ENCODE assay signal across 40 cellular contexts in genomic region chr18:36950282-36950681, GRCh38.
"Had no signal": no experiment of that assay in that cellular context is flagged by ENCODE, and none has a peak within 500 bp of the region (broad histone marks: within the 10 kb centered on the region; RNA-seq: fewer than 3 reads in every experiment).

No MANE protein-coding gene starts in this region.

- H3K27me3 Mint-ChIP-seq: activated naive CD4-positive, alpha-beta T cell treated with anti-CD3 and anti-CD28 coated beads, Interleukin-2, amount 10 ng/mL, durations not matched to agents 7 days and 5 days; activated naive CD4-positive, alpha-beta T cell treated with anti-CD3 and anti-CD28 coated beads, Interleukin-2, amount 50 U/mL, for 24 hours; activated naive CD8-positive, alpha-beta T cell; activated naive CD8-positive, alpha-beta T cell treated with anti-CD3 and anti-CD28 coated beads for 36 hours; activated naive CD8-positive, alpha-beta T cell treated with anti-CD3 and anti-CD28 coated beads, Interleukin-2, amount 10 ng/mL, durations not matched to agents 7 days and 5 days; activated naive CD8-positive, alpha-beta T cell treated with anti-CD3 and anti-CD28 coated beads, Interleukin-2, amount 50 U/mL, for 24 hours; activated T-cell treated with anti-CD3 and anti-CD28 coated beads, Interleukin-2, amount 50 U/mL, for 24 hours; activated T-helper 17 cell treated with anti-CD3 and anti-CD28 coated beads, Interleukin-2, amount 50 U/mL, for 72 hours; brain; central memory CD8-positive, alpha-beta T cell had no signal

- H3K9me3 Mint-ChIP-seq: activated naive CD4-positive, alpha-beta T cell treated with anti-CD3 and anti-CD28 coated beads for 36 hours; activated naive CD4-positive, alpha-beta T cell treated with anti-CD3 and anti-CD28 coated beads, Interleukin-2, amount 10 ng/mL, durations not matched to agents 7 days and 5 days; activated naive CD4-positive, alpha-beta T cell treated with anti-CD3 and anti-CD28 coated beads, Interleukin-2, amount 50 U/mL, for 72 hours; activated naive CD8-positive, alpha-beta T cell treated with anti-CD3 and anti-CD28 coated beads for 36 hours; activated naive CD8-positive, alpha-beta T cell treated with anti-CD3 and anti-CD28 coated beads, Interleukin-2, amount 10 ng/mL, durations not matched to agents 7 days and 5 days; activated naive CD8-positive, alpha-beta T cell treated with anti-CD3 and anti-CD28 coated beads, Interleukin-2, amount 50 U/mL, for 24 hours; activated T-cell treated with anti-CD3 and anti-CD28 coated beads, Interleukin-2, amount 50 U/mL, for 24 hours; activated T-cell treated with anti-CD3 and anti-CD28 coated beads, Interleukin-2, amount 50 U/mL, for 4 hours; activated T-helper 1 cell treated with anti-CD3 and anti-CD28 coated beads, Interleukin-12 subunit alpha, Interleukin-12 subunit beta, Interleukin-2, Interleukin-4 antibody, amounts not matched to agents 30 ng/mL and 10 ng/mL and 1 ng/mL, durations not matched to agents 14 hours and 24 hours and 36 hours; activated T-helper 17 cell treated with anti-CD3 and anti-CD28 coated beads, Interleukin-2, amount 50 U/mL, for 72 hours; activated T-helper 2 cell treated with anti-CD3 and anti-CD28 coated beads, Interferon-gamma antibody, Interleukin-2, Interleukin-4, amounts not matched to agents 10 μg/mL and 5 μg/mL and 100 μg/mL, durations not matched to agents 14 hours and 24 hours and 36 hours; brain; central memory CD8-positive, alpha-beta T cell had no signal

- H3K27ac ChIP-seq: adrenal gland, ascending aorta, body of pancreas, brain microvascular endothelial cell, breast epithelium, cardiac muscle cell had no signal

- H3K4me3 ChIP-seq: adrenal gland, ascending aorta, body of pancreas, breast epithelium, cardiac muscle cell had no signal

- H3K27me3 ChIP-seq: adrenal gland, ascending aorta, body of pancreas, brain microvascular endothelial cell, breast epithelium, cardiac muscle cell had no signal

- H3K4me1 ChIP-seq: adrenal gland, ascending aorta, body of pancreas, breast epithelium had no signal

- H3K4me1 Mint-ChIP-seq: activated naive CD4-positive, alpha-beta T cell treated with anti-CD3 and anti-CD28 coated beads, Interleukin-2, amount 10 ng/mL, durations not matched to agents 7 days and 5 days; activated naive CD4-positive, alpha-beta T cell treated with anti-CD3 and anti-CD28 coated beads, Interleukin-2, amount 50 U/mL, for 24 hours; activated naive CD8-positive, alpha-beta T cell treated with anti-CD3 and anti-CD28 coated beads for 36 hours; activated naive CD8-positive, alpha-beta T cell treated with anti-CD3 and anti-CD28 coated beads, Interleukin-2, amount 10 ng/mL, durations not matched to agents 7 days and 5 days; activated naive CD8-positive, alpha-beta T cell treated with anti-CD3 and anti-CD28 coated beads, Interleukin-2, amount 50 U/mL, for 24 hours; activated T-helper 17 cell treated with anti-CD3 and anti-CD28 coated beads, Interleukin-2, amount 50 U/mL, for 72 hours; brain; central memory CD8-positive, alpha-beta T cell had no signal

- FAIRE-seq: astrocyte, bronchial epithelial cell had no signal

- H3K27ac Mint-ChIP-seq: activated naive CD4-positive, alpha-beta T cell treated with anti-CD3 and anti-CD28 coated beads for 36 hours; activated naive CD4-positive, alpha-beta T cell treated with anti-CD3 and anti-CD28 coated beads, Interleukin-2, amount 10 ng/mL, durations not matched to agents 7 days and 5 days; activated naive CD4-positive, alpha-beta T cell treated with anti-CD3 and anti-CD28 coated beads, Interleukin-2, amount 50 U/mL, for 24 hours; activated naive CD4-positive, alpha-beta T cell treated with anti-CD3 and anti-CD28 coated beads, Interleukin-2, amount 50 U/mL, for 72 hours; activated naive CD8-positive, alpha-beta T cell; activated naive CD8-positive, alpha-beta T cell treated with anti-CD3 and anti-CD28 coated beads for 36 hours; activated naive CD8-positive, alpha-beta T cell treated with anti-CD3 and anti-CD28 coated beads, Interleukin-2, amount 10 ng/mL, durations not matched to agents 7 days and 5 days; activated naive CD8-positive, alpha-beta T cell treated with anti-CD3 and anti-CD28 coated beads, Interleukin-2, amount 50 U/mL, for 24 hours; activated T-cell treated with anti-CD3 and anti-CD28 coated beads, Interleukin-2, amount 50 U/mL, for 24 hours; activated T-cell treated with anti-CD3 and anti-CD28 coated beads, Interleukin-2, amount 50 U/mL, for 72 hours; activated T-helper 1 cell treated with anti-CD3 and anti-CD28 coated beads, Interleukin-12 subunit alpha, Interleukin-12 subunit beta, Interleukin-2, Interleukin-4 antibody, amounts not matched to agents 30 ng/mL and 10 ng/mL and 1 ng/mL, durations not matched to agents 14 hours and 24 hours and 36 hours; activated T-helper 17 cell treated with anti-CD3 and anti-CD28 coated beads, Interleukin-2, amount 50 U/mL, for 72 hours; activated T-helper 2 cell treated with anti-CD3 and anti-CD28 coated beads, Interferon-gamma antibody, Interleukin-2, Interleukin-4, amounts not matched to agents 10 μg/mL and 5 μg/mL and 100 μg/mL, durations not matched to agents 14 hours and 24 hours and 36 hours; brain had no signal

- H3K4me3 Mint-ChIP-seq: activated naive CD4-positive, alpha-beta T cell treated with anti-CD3 and anti-CD28 coated beads for 36 hours; activated naive CD4-positive, alpha-beta T cell treated with anti-CD3 and anti-CD28 coated beads, Interleukin-2, amount 10 ng/mL, durations not matched to agents 7 days and 5 days; activated naive CD4-positive, alpha-beta T cell treated with anti-CD3 and anti-CD28 coated beads, Interleukin-2, amount 50 U/mL, for 24 hours; activated naive CD8-positive, alpha-beta T cell; activated naive CD8-positive, alpha-beta T cell treated with anti-CD3 and anti-CD28 coated beads for 36 hours; activated naive CD8-positive, alpha-beta T cell treated with anti-CD3 and anti-CD28 coated beads, Interleukin-2, amount 10 ng/mL, durations not matched to agents 7 days and 5 days; activated naive CD8-positive, alpha-beta T cell treated with anti-CD3 and anti-CD28 coated beads, Interleukin-2, amount 50 U/mL, for 24 hours; activated T-cell treated with anti-CD3 and anti-CD28 coated beads, Interleukin-2, amount 50 U/mL, for 24 hours; activated T-cell treated with anti-CD3 and anti-CD28 coated beads, Interleukin-2, amount 50 U/mL, for 4 hours; activated T-cell treated with anti-CD3 and anti-CD28 coated beads, Interleukin-2, amount 50 U/mL, for 72 hours; activated T-helper 1 cell treated with anti-CD3 and anti-CD28 coated beads, Interleukin-12 subunit alpha, Interleukin-12 subunit beta, Interleukin-2, Interleukin-4 antibody, amounts not matched to agents 30 ng/mL and 10 ng/mL and 1 ng/mL, durations not matched to agents 14 hours and 24 hours and 36 hours; activated T-helper 17 cell treated with anti-CD3 and anti-CD28 coated beads, Interleukin-2, amount 50 U/mL, for 72 hours; brain; central memory CD8-positive, alpha-beta T cell had no signal

- H3K36me3 Mint-ChIP-seq: activated naive CD4-positive, alpha-beta T cell treated with anti-CD3 and anti-CD28 coated beads, Interleukin-2, amount 10 ng/mL, durations not matched to agents 7 days and 5 days had no signal

- H3K9me3 ChIP-seq: adrenal gland, ascending aorta, body of pancreas, breast epithelium had no signal

- ATAC-seq: activated naive CD4-positive, alpha-beta T cell treated with anti-CD3 and anti-CD28 coated beads, Interleukin-2, amount 50 U/mL, for 72 hours; activated naive CD8-positive, alpha-beta T cell treated with anti-CD3 and anti-CD28 coated beads, Interleukin-2, amount 50 U/mL, for 24 hours; activated T-cell treated with anti-CD3 and anti-CD28 coated beads, Interleukin-2, amount 50 U/mL, for 4 hours; activated T-cell treated with anti-CD3 and anti-CD28 coated beads, Interleukin-2, amount 50 U/mL, for 72 hours; activated T-helper 17 cell treated with anti-CD3 and anti-CD28 coated beads, Interleukin-2, amount 50 U/mL, for 72 hours; body of pancreas had no signal

- H3K36me3 ChIP-seq: adrenal gland, brain microvascular endothelial cell, breast epithelium, cardiac muscle cell had no signal

- DNase-seq: activated effector memory CD4-positive, alpha-beta T cell treated with anti-CD3 and anti-CD28 coated beads, Interleukin-2, amount 50 U/mL, for 16 hours; activated effector memory CD4-positive, alpha-beta T cell treated with Interleukin-2 at 50 U/mL for 16 hours; activated gamma-delta T cell; activated gamma-delta T cell treated with Interleukin-2 at 50 U/mL for 16 hours; activated naive CD4-positive, alpha-beta T cell; activated naive CD4-positive, alpha-beta T cell treated with anti-CD3 and anti-CD28 coated beads for 36 hours; activated naive CD4-positive, alpha-beta T cell treated with anti-CD3 and anti-CD28 coated beads, Interleukin-2, amount 10 ng/mL, durations not matched to agents 7 days and 5 days; activated naive CD4-positive, alpha-beta T cell treated with anti-CD3 and anti-CD28 coated beads, Interleukin-2, amount 50 U/mL, for 16 hours; activated naive CD4-positive, alpha-beta T cell treated with Interleukin-2 at 50 U/mL for 16 hours; activated naive CD8-positive, alpha-beta T cell treated with anti-CD3 and anti-CD28 coated beads for 36 hours; activated naive CD8-positive, alpha-beta T cell treated with anti-CD3 and anti-CD28 coated beads, Interleukin-2, amount 10 ng/mL, durations not matched to agents 7 days and 5 days; activated naive CD8-positive, alpha-beta T cell treated with anti-CD3 and anti-CD28 coated beads, Interleukin-2, amount 50 U/mL, for 24 hours; activated T-cell treated with anti-CD3 and anti-CD28 coated beads, Interleukin-2, amount 50 U/mL, for 1 hour; activated T-cell treated with anti-CD3 and anti-CD28 coated beads, Interleukin-2, amount 50 U/mL, for 24 hours; activated T-cell treated with anti-CD3 and anti-CD28 coated beads, Interleukin-2, amount 50 U/mL, for 4 hours; activated T-cell treated with anti-CD3 and anti-CD28 coated beads, Interleukin-2, amount 50 U/mL, for 48 hours; activated T-cell treated with anti-CD3 and anti-CD28 coated beads, Interleukin-2, amount 50 U/mL, for 72 hours; adrenal gland; amniotic stem cell; amygdala; anterior cingulate cortex; aorta; body of pancreas; brain microvascular endothelial cell; caudate nucleus; central memory CD4-positive, alpha-beta T cell; cerebellar nuclear complex had no signal
